In the genomic region with DNA sequence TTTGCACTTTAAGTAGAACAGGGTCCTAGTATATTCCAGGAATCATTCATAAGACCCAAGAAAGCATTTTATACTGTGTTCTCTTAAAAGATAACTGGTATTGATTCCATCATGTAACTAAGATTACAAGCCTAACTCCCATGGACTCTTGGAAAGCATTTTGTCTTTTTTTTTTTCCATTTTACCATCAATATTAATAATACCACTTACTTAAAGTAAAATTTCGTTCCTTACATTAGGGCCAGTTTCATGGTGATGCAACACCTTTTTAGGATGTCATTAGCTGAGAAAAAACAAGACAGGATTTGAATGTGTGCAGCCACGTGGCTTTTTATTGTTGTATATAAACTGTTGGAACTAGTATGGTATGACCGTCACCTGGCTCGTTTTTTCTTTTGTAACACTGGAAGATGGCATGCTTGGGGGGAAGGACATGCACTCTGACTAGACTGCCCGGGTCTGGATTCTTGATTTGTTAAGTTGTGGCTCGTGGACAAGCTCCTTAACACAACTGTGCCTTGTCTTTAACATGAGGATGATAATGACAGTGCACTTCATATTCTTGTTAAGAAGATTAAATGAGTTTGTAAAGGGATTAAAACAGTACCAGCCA, we compare ENCODE assay signal across 18 cellular contexts. TPM values are rescaled to one million over a fixed set of nuclear protein-coding genes. Genes with fewer than 3 reads are reported as not detected.
A peak's percentile ranks its signal among the peaks of the same experiment; 100 is the strongest.
DNase-seq lines count a peak whose midpoint lies in the region; FAIRE-seq and TF ChIP-seq lines count a peak whose summit lies in the region.
"Had no signal": no experiment of that assay in that cellular context is flagged by ENCODE, and none has a peak within 500 bp of the region (broad histone marks: within the 10 kb centered on the region; RNA-seq: fewer than 3 reads in every experiment).

No MANE protein-coding gene starts in this region.

- H3K9me1 ChIP-seq in endothelial cell of umbilical vein (replicated peaks; ENCODE audit: control insufficient read depth, extremely low read depth, insufficient read depth, low read length): no peaks in the 10 kb centered on the region

- CTCF ChIA-PET in MCF 10A (lab: Yijun Ruan, JAX) (interaction anchor here (1.6 kb wide), 1 partner anchor 38 kb away, joined by 9 read pairs; no protein-coding TSS in a partner anchor), endothelial cell of umbilical vein (lab: Charles Lee) (interaction anchor here (1.3 kb wide), 1 partner anchor 400 kb away, joined by 4 read pairs; no protein-coding TSS in a partner anchor)

- H3K9me3 Mint-ChIP-seq in MCF 10A (ENCODE audit: unreplicated experiment): no peaks in the 10 kb centered on the region
- H3K9me3 Mint-ChIP-seq: activated T-helper 1 cell treated with anti-CD3 and anti-CD28 coated beads, Interleukin-12 subunit alpha, Interleukin-12 subunit beta, Interleukin-2, Interleukin-4 antibody, amounts not matched to agents 30 ng/mL and 10 ng/mL and 1 ng/mL, durations not matched to agents 14 hours and 24 hours and 36 hours; type B pancreatic cell had no signal

- peak; percentile 59 for DNase-seq in MCF 10A (ENCODE audit: unreplicated experiment)
- DNase-seq in breast epithelium (ENCODE audit: low spot score in 2 of 2): no peak
- peak; percentile 14 for DNase-seq in endothelial cell of umbilical vein (ENCODE audit: low read depth, low spot score)
- no peak for DNase-seq in COLO668 (lab: John Stamatoyannopoulos, UW; ENCODE audit: unreplicated experiment)
- no peak for DNase-seq in NCI-H774 (lab: John Stamatoyannopoulos, UW)
- no peak for DNase-seq in nucleus accumbens (lab: John Stamatoyannopoulos, UW)
- DNase-seq: activated CD8-positive, alpha-beta T cell treated with anti-CD3 and anti-CD28 coated beads for 36 hours; adrenal gland; CD4-positive, alpha-beta T cell; H7; heart right ventricle; islet precursor cell; stimulated activated naive B cell treated with anti-CD40 and anti-IgM and Interleukin-4, amounts not matched to agents 10 μg/mL and 1 μg/mL and 100 μg/mL, for 72 hours had no signal

- no peak for FAIRE-seq in endothelial cell of umbilical vein (lab: Jason Lieb, UNC)

- H3K79me2 ChIP-seq in OCI-LY3 (ENCODE audit: low read length) (no peaks in the 10 kb centered on the region), endothelial cell of umbilical vein (ENCODE audit: control insufficient read depth, insufficient read depth, low read length) (peaks cover 96% of the 10 kb centered on the region)

- H3K9me3 ChIP-seq in breast epithelium (no peaks in the 10 kb centered on the region), OCI-LY3 (ENCODE audit: insufficient read depth, low read length) (no peaks in the 10 kb centered on the region), endothelial cell of umbilical vein (replicated peaks; ENCODE audit: control insufficient read depth, insufficient read depth, low read length) (no peaks in the 10 kb centered on the region), skeletal muscle tissue (ENCODE audit: control insufficient read depth in 3 of 3, low read length in 3 of 3) (no peaks in the 10 kb centered on the region)
- H3K9me3 ChIP-seq: adrenal gland had no signal

- no peak overlapping the region for H3K4me3 ChIP-seq in breast epithelium
- H3K4me3 ChIP-seq in OCI-LY3 (ENCODE audit: low read length): no peak overlapping the region
- H3K4me3 ChIP-seq in endothelial cell of umbilical vein (replicated peaks in 1 of 3; ENCODE audit: insufficient read depth in 1 of 3, low read depth in 1 of 3, low read length in 3 of 3): no peak overlapping the region
- H3K4me3 ChIP-seq in skeletal muscle tissue (ENCODE audit: low read length in 3 of 3): no peak overlapping the region
- H3K4me3 ChIP-seq: heart right ventricle, skin epidermis had no signal

- H3K4me1 Mint-ChIP-seq in MCF 10A (ENCODE audit: insufficient read depth, unreplicated experiment): peaks cover 20% of the 10 kb centered on the region
- H3K4me1 Mint-ChIP-seq: stimulated activated naive B cell treated with anti-CD40 and anti-IgM and Interleukin-4, amounts not matched to agents 10 μg/mL and 1 μg/mL and 100 μg/mL, for 72 hours had no signal

- H3K4me3 Mint-ChIP-seq in MCF 10A (ENCODE audit: unreplicated experiment): no peak overlapping the region
- H3K4me3 Mint-ChIP-seq: activated CD8-positive, alpha-beta T cell treated with anti-CD3 and anti-CD28 coated beads for 36 hours; activated T-helper 1 cell treated with anti-CD3 and anti-CD28 coated beads, Interleukin-12 subunit alpha, Interleukin-12 subunit beta, Interleukin-2, Interleukin-4 antibody, amounts not matched to agents 30 ng/mL and 10 ng/mL and 1 ng/mL, durations not matched to agents 14 hours and 24 hours and 36 hours; CD4-positive, alpha-beta T cell; stimulated activated naive B cell treated with anti-CD40 and anti-IgM and Interleukin-4, amounts not matched to agents 10 μg/mL and 1 μg/mL and 100 μg/mL, for 72 hours; type B pancreatic cell had no signal

- H3K9ac ChIP-seq in OCI-LY3 (ENCODE audit: low read length): no peak overlapping the region
- H3K9ac ChIP-seq in endothelial cell of umbilical vein (replicated peaks; ENCODE audit: extremely low read depth, insufficient read depth, low read length): no peak overlapping the region
- peak overlapping the region in 1 of 3 donors; percentile 40 for H3K9ac ChIP-seq in skeletal muscle tissue (ENCODE audit: low read depth in 1 of 3, low read length in 3 of 3)

- dilution Hi-C loops in endothelial cell of umbilical vein (cut with MboI; ENCODE audit: extremely low pct_ligation_motif_present, low sequenced_read_pairs): no loop called here

- H4K20me1 ChIP-seq in OCI-LY3 (ENCODE audit: insufficient read depth, low read length) (no peaks in the 10 kb centered on the region), endothelial cell of umbilical vein (replicated peaks; ENCODE audit: control insufficient read depth, extremely low read depth, insufficient read depth, low read length) (peaks cover 4% of the 10 kb centered on the region)

- H3K4me1 ChIP-seq in breast epithelium (peaks cover 0 to 6% of the 10 kb centered on the region in 2 donors), OCI-LY3 (ENCODE audit: low read length) (0 out of 2 replicates have a peak, but pooled peaks cover 4% of the 10 kb centered on the region), endothelial cell of umbilical vein (ENCODE audit: control insufficient read depth, extremely low read depth, insufficient read depth, low read length) (peaks cover 18% of the 10 kb centered on the region), skeletal muscle tissue (ENCODE audit: control insufficient read depth in 3 of 3, insufficient read depth in 3 of 3, low read length in 3 of 3) (peaks cover 13% of the 10 kb centered on the region in 3 donors)

- H3K36me3 ChIP-seq in breast epithelium: no peaks in the 10 kb centered on the region
- H3K36me3 ChIP-seq in OCI-LY3 (replicated peaks; ENCODE audit: low read depth, low read length): no peaks in the 10 kb centered on the region
- H3K36me3 ChIP-seq in endothelial cell of umbilical vein (ENCODE audit: control insufficient read depth in 2 of 2, extremely low read depth in 1 of 2, insufficient read depth in 2 of 2, low read length in 2 of 2): no peaks in the 10 kb centered on the region
- no peaks in the 10 kb centered on the region for H3K36me3 ChIP-seq in skeletal muscle tissue (ENCODE audit: control insufficient read depth in 3 of 3, insufficient read depth in 3 of 3, low read length in 3 of 3)
- H3K36me3 ChIP-seq: adrenal gland, heart right ventricle had no signal

- BruUV-seq in MCF 10A (replicated peaks; lab: Mats Ljungman, UMichigan): no TSS peak
- BruUV-seq in endothelial cell of umbilical vein (replicated peaks; lab: Mats Ljungman, UMichigan): no TSS peak

- H3K4me2 ChIP-seq in OCI-LY3 (ENCODE audit: low read length): peak overlapping the region; percentile 3; the same call in 1 of the 2 replicates
- no peak overlapping the region for H3K4me2 ChIP-seq in endothelial cell of umbilical vein (ENCODE audit: insufficient read depth, low read length)

- TF ChIP-seq POLR2A in breast epithelium (IDR thresholded peaks at IDR 0.05): no peak
- no peak for TF ChIP-seq POLR2A in endothelial cell of umbilical vein (IDR thresholded peaks at IDR 0.05; ENCODE audit: low read depth, low read length)

- no peaks in the 10 kb centered on the region for H3K27me3 ChIP-seq in breast epithelium
- no peaks in the 10 kb centered on the region for H3K27me3 ChIP-seq in OCI-LY3 (ENCODE audit: low read depth, low read length)
- no peaks in the 10 kb centered on the region for H3K27me3 ChIP-seq in endothelial cell of umbilical vein (ENCODE audit: control insufficient read depth in 2 of 2, insufficient read depth in 2 of 2, low read length in 2 of 2)
- no peaks in the 10 kb centered on the region for H3K27me3 ChIP-seq in skeletal muscle tissue (ENCODE audit: control insufficient read depth in 3 of 3, insufficient read depth in 3 of 3, low read length in 3 of 3)
- H3K27me3 ChIP-seq: adrenal gland, heart right ventricle had no signal

- intact Hi-C loops in MCF 10A (cut with micrococcal nuclease) (no loop called here), breast epithelium (cut with DNase I; ENCODE audit: low total_unique reads) (no loop called here), endothelial cell of umbilical vein (cut with micrococcal nuclease) (loop anchor here (2.0 kb wide), 1 partner anchor 43 kb away; no protein-coding TSS in a partner anchor)

- TF ChIP-seq CTCF in MCF 10A (IDR thresholded peaks at IDR 0.05; ENCODE audit: unreplicated experiment) (no peak), breast epithelium (IDR thresholded peaks at IDR 0.05) (no peak), OCI-LY3 (IDR thresholded peaks at IDR 0.05; ENCODE audit: low read depth, low read length) (no peak), endothelial cell of umbilical vein (IDR thresholded peaks at IDR 0.05; ENCODE audit: extremely low read depth in 1 of 2, insufficient read depth in 1 of 2, low read depth in 1 of 2, low read length in 2 of 2) (no peak)

- POLR2A ChIA-PET in MCF 10A (lab: Yijun Ruan, JAX): interaction anchor here (0.6 to 1.6 kb wide), 4 partner anchors 39 to 274 kb away, joined by 3 read pairs; no protein-coding TSS in a partner anchor
- POLR2A ChIA-PET in endothelial cell of umbilical vein (lab: Charles Lee): no interaction called here

- peaks cover 5% of the 10 kb centered on the region for H3K36me3 Mint-ChIP-seq in MCF 10A (ENCODE audit: insufficient read depth, unreplicated experiment)
- H3K36me3 Mint-ChIP-seq: stimulated activated naive B cell treated with anti-CD40 and anti-IgM and Interleukin-4, amounts not matched to agents 10 μg/mL and 1 μg/mL and 100 μg/mL, for 72 hours had no signal

- H2AFZ ChIP-seq in OCI-LY3 (ENCODE audit: low read depth, low read length) (no peak overlapping the region), endothelial cell of umbilical vein (ENCODE audit: low read depth, low read length) (no peak overlapping the region)

- H3K27ac ChIP-seq in breast epithelium (no peak overlapping the region), OCI-LY3 (ENCODE audit: low read length) (no peak overlapping the region), endothelial cell of umbilical vein (ENCODE audit: insufficient read depth, low read depth, low read length) (no peak overlapping the region), skeletal muscle tissue (ENCODE audit: low read depth, low read length) (peak overlapping the region; percentile 1)
- H3K27ac ChIP-seq: skin epidermis had no signal

- no peaks in the 10 kb centered on the region for H3K27me3 Mint-ChIP-seq in MCF 10A (ENCODE audit: insufficient read depth, unreplicated experiment)
- H3K27me3 Mint-ChIP-seq: activated CD8-positive, alpha-beta T cell treated with anti-CD3 and anti-CD28 coated beads for 36 hours; CD4-positive, alpha-beta T cell; stimulated activated naive B cell treated with anti-CD40 and anti-IgM and Interleukin-4, amounts not matched to agents 10 μg/mL and 1 μg/mL and 100 μg/mL, for 72 hours; type B pancreatic cell had no signal

- H3K27ac Mint-ChIP-seq in MCF 10A (ENCODE audit: low read depth, unreplicated experiment): peak overlapping the region; percentile 83
- H3K27ac Mint-ChIP-seq: activated CD8-positive, alpha-beta T cell treated with anti-CD3 and anti-CD28 coated beads for 36 hours; activated T-helper 1 cell treated with anti-CD3 and anti-CD28 coated beads, Interleukin-12 subunit alpha, Interleukin-12 subunit beta, Interleukin-2, Interleukin-4 antibody, amounts not matched to agents 30 ng/mL and 10 ng/mL and 1 ng/mL, durations not matched to agents 14 hours and 24 hours and 36 hours; CD4-positive, alpha-beta T cell; stimulated activated naive B cell treated with anti-CD40 and anti-IgM and Interleukin-4, amounts not matched to agents 10 μg/mL and 1 μg/mL and 100 μg/mL, for 72 hours; type B pancreatic cell had no signal

RNA-seq across cellular contexts. Expression of gene ARHGAP21, which starts 42.1 kb away (rescaled TPM):
- total RNA-seq in MCF 10A (2022) (75.4 and 85.1 TPM in 2 replicates), breast epithelium (100 to 1,000 TPM in 2 of 3 donors, 10 to 100 TPM in 1; 67.5 to 203 (median 105) TPM), endothelial cell of umbilical vein (97.8 and 99.2 TPM in 2 replicates), skeletal muscle tissue (62.1 TPM)
- 26.6 and 29.5 TPM in 2 replicates for polyA plus RNA-seq in endothelial cell of umbilical vein
- 38.4 and 43.5 TPM in 2 replicates for polyA plus RNA-seq in endothelial cell of umbilical vein (2011; cell fraction: cytosol; rRNA removed)
- 140 and 156 TPM in 2 replicates for polyA plus RNA-seq in endothelial cell of umbilical vein (2011; cell fraction: nucleus; rRNA removed)
- polyA plus RNA-seq in endothelial cell of umbilical vein (2012): 64.3 and 79.7 TPM in 2 replicates
- polyA minus RNA-seq in endothelial cell of umbilical vein: 118 and 134 TPM in 2 replicates
- polyA minus RNA-seq in endothelial cell of umbilical vein (2011; cell fraction: cytosol; rRNA and poly(A)+ RNA removed): 46.6 TPM
- polyA minus RNA-seq in endothelial cell of umbilical vein (2011; cell fraction: nucleus; rRNA and poly(A)+ RNA removed): 138 and 231 TPM in 2 replicates

Comparison
In these comparisons a context has a peak if more than half of its experiments do, and no peak if none do; other contexts are left out.
1. DNase-seq: peak in MCF 10A (single experiment) and endothelial cell of umbilical vein (single experiment); none in breast epithelium (0 of 2), COLO668 (single experiment), NCI-H774 (single experiment) and nucleus accumbens (0 of 56).